ENCODE assay signal across 21 cellular contexts in genomic region chr17:6072157-6072556, GRCh38. TPM values are rescaled to one million over a fixed set of nuclear protein-coding genes. Genes with fewer than 3 reads are reported as not detected.
DNase-seq lines count a peak whose midpoint lies in the region; ATAC-seq, FAIRE-seq and TF ChIP-seq lines count a peak whose summit lies in the region.
"Had no signal": no experiment of that assay in that cellular context is flagged by ENCODE, and none has a peak within 500 bp of the region (broad histone marks: within the 10 kb centered on the region; RNA-seq: fewer than 3 reads in every experiment).

No MANE protein-coding gene starts in this region.

- intact Hi-C loops in natural killer cell (cut with micrococcal nuclease) = no loop called here
- intact Hi-C loops in transverse colon (cut with DNase I; ENCODE audit: low total_unique reads) = no loop called here

- H3K36me3 ChIP-seq in bronchial epithelial cell (ENCODE audit: control insufficient read depth, insufficient read depth, low read length) (no peaks in the 10 kb centered on the region), transverse colon (no peaks in the 10 kb centered on the region), gastroesophageal sphincter (no peaks in the 10 kb centered on the region)
- H3K36me3 ChIP-seq: ovary, thoracic aorta had no signal

- peaks cover 27 to 42% of the 10 kb centered on the region in 2 donors for H3K27me3 Mint-ChIP-seq in natural killer cell (ENCODE audit: low read depth in 2 of 2)
- H3K27me3 Mint-ChIP-seq in natural killer cell treated with Interleukin-12 subunit alpha and Interleukin-12 subunit beta and Interleukin-15 and Interleukin-18, amount 100 ng/mL, for 72 hours = peaks cover 21 to 25% of the 10 kb centered on the region in 2 donors

- TF ChIP-seq EP300 in transverse colon (IDR thresholded peaks at IDR 0.05; ENCODE audit: low read depth) = no peak
- no peak for TF ChIP-seq EP300 in gastroesophageal sphincter (IDR thresholded peaks at IDR 0.05)

- H3K4me3 ChIP-seq in bronchial epithelial cell (ENCODE audit: low read depth, low read length) = no peak overlapping the region
- no peak overlapping the region for H3K4me3 ChIP-seq in transverse colon
- H3K4me3 ChIP-seq in gastroesophageal sphincter = no peak overlapping the region
- H3K4me3 ChIP-seq: hepatocyte, ovary, skin epidermis had no signal

- no peaks in the 10 kb centered on the region for H3K36me3 Mint-ChIP-seq in natural killer cell
- peaks cover 8% of the 10 kb centered on the region for H3K36me3 Mint-ChIP-seq in natural killer cell treated with Interleukin-12 subunit alpha and Interleukin-12 subunit beta and Interleukin-15 and Interleukin-18, amount 100 ng/mL, for 72 hours
- H3K36me3 Mint-ChIP-seq: CD4-positive, alpha-beta memory T cell had no signal

- H3K4me1 ChIP-seq in transverse colon (peaks cover 0 to 12% (median 4%) of the 10 kb centered on the region in 4 donors), gastroesophageal sphincter (peaks cover 0 to 27% (median 3%) of the 10 kb centered on the region in 3 donors)

- WGBS in transverse colon (ENCODE audit: low coverage in 1 of 2), 2 donors = 80 to 92% methylated on average over 2 to 3 of the region's 3 CpGs
- WGBS in gastroesophageal sphincter (ENCODE audit: low coverage in 1 of 2), 2 donors = 100% methylated on average over 1 of the region's 3 CpGs; no CpG with 5 or more reads in 1 of the 2 donors

- H3K4me1 Mint-ChIP-seq in natural killer cell = peaks cover 13 to 19% of the 10 kb centered on the region in 2 donors
- H3K4me1 Mint-ChIP-seq in natural killer cell treated with Interleukin-12 subunit alpha and Interleukin-12 subunit beta and Interleukin-15 and Interleukin-18, amount 100 ng/mL, for 72 hours (ENCODE audit: low read depth in 2 of 2) = peaks cover 13% of the 10 kb centered on the region in 2 donors

- in situ Hi-C loops in transverse colon (cut with MboI; ENCODE audit: low pct_ligation_motif_present in 1 of 4, low pct_unique_long_range_greater_than_20kb in 1 of 4, low sequenced_read_pairs in 3 of 4) = no loop called here

- TF ChIP-seq CTCF in natural killer cell (IDR thresholded peaks at IDR 0.05) = no peak
- no peak for TF ChIP-seq CTCF in bronchial epithelial cell (IDR thresholded peaks at IDR 0.05; ENCODE audit: insufficient read depth, low read length, severe bottlenecking)
- no peak for TF ChIP-seq CTCF in transverse colon (IDR thresholded peaks at IDR 0.05)
- TF ChIP-seq CTCF in gastroesophageal sphincter (IDR thresholded peaks at IDR 0.05) = no peak

- peaks cover 27% of the 10 kb centered on the region for H3K27me3 ChIP-seq in bronchial epithelial cell (ENCODE audit: control insufficient read depth, insufficient read depth, low read length)
- H3K27me3 ChIP-seq in layer of hippocampus (ENCODE audit: control insufficient read depth, insufficient read depth, low read length) = no peaks in the 10 kb centered on the region
- peaks cover 29% of the 10 kb centered on the region for H3K27me3 ChIP-seq in transverse colon
- peaks cover 39% of the 10 kb centered on the region for H3K27me3 ChIP-seq in gastroesophageal sphincter
- H3K27me3 ChIP-seq: ovary had no signal

- FAIRE-seq in bronchial epithelial cell (lab: Jason Lieb, UNC) = no peak
- FAIRE-seq: colon had no signal

- peak overlapping the region; percentile 16 for H3K27ac ChIP-seq in layer of hippocampus (ENCODE audit: low read depth, low read length)
- H3K27ac ChIP-seq in transverse colon = no peak overlapping the region
- H3K27ac ChIP-seq in gastroesophageal sphincter = no peak overlapping the region
- H3K27ac ChIP-seq: hepatocyte, ovary, skin epidermis, thoracic aorta had no signal

- TF ChIP-seq POLR2A in transverse colon (IDR thresholded peaks at IDR 0.05) (no peak), gastroesophageal sphincter (IDR thresholded peaks at IDR 0.05) (no peak)

- no peak overlapping the region for H3K27ac Mint-ChIP-seq in natural killer cell
- H3K27ac Mint-ChIP-seq in natural killer cell treated with Interleukin-12 subunit alpha and Interleukin-12 subunit beta and Interleukin-15 and Interleukin-18, amount 100 ng/mL, for 72 hours = no peak overlapping the region
- H3K27ac Mint-ChIP-seq: CD4-positive, alpha-beta memory T cell; T-helper 17 cell had no signal

- H3K4me3 Mint-ChIP-seq in natural killer cell = peak overlapping the region; percentile 64
- no peak overlapping the region for H3K4me3 Mint-ChIP-seq in natural killer cell treated with Interleukin-12 subunit alpha and Interleukin-12 subunit beta and Interleukin-15 and Interleukin-18, amount 100 ng/mL, for 72 hours

- DNase-seq in natural killer cell (no peak), bronchial epithelial cell (ENCODE audit: low read depth) (peak; percentile 22), CD1c-positive myeloid dendritic cell (ENCODE audit: extremely low spot score) (no peak), transverse colon (no peak)
- no peak for DNase-seq in natural killer cell treated with Interleukin-12 subunit alpha and Interleukin-12 subunit beta and Interleukin-15 and Interleukin-18, amount 100 ng/mL, for 72 hours (ENCODE audit: low spot score)
- DNase-seq: activated CD8-positive, alpha-beta memory T cell treated with anti-CD3 and anti-CD28 coated beads, Interleukin-2, amount 50 U/mL, for 4 hours; activated gamma-delta T cell treated with Interleukin-2 at 50 U/mL for 16 hours; CD4-positive, alpha-beta memory T cell; left cardiac atrium; NCI-H1694; NCI-H345; ovary; Right ventricle myocardium superior; T-helper 17 cell had no signal

- H3K9me3 ChIP-seq in transverse colon = no peaks in the 10 kb centered on the region
- no peaks in the 10 kb centered on the region for H3K9me3 ChIP-seq in gastroesophageal sphincter
- H3K9me3 ChIP-seq: ovary, thoracic aorta had no signal

- no peaks in the 10 kb centered on the region for H3K9me3 Mint-ChIP-seq in natural killer cell
- H3K9me3 Mint-ChIP-seq in natural killer cell treated with Interleukin-12 subunit alpha and Interleukin-12 subunit beta and Interleukin-15 and Interleukin-18, amount 100 ng/mL, for 72 hours = no peaks in the 10 kb centered on the region

- no peak for ATAC-seq in natural killer cell
- no peak for ATAC-seq in natural killer cell treated with Interleukin-12 subunit alpha and Interleukin-12 subunit beta and Interleukin-15 and Interleukin-18, amount 100 ng/mL, for 72 hours
- ATAC-seq in GM18873 (IDR thresholded peaks at IDR 0.05; ENCODE audit: low FRiP score, unreplicated experiment) = no peak
- ATAC-seq in gastroesophageal sphincter = no peak
- ATAC-seq: left cardiac atrium, T-helper 17 cell had no signal

RNA-seq across cellular contexts. Expression of gene WSCD1, which starts 2.0 kb away (rescaled TPM):
- total RNA-seq in natural killer cell = 1 to 10 TPM in 2 of 3 donors, under 1 TPM in 1; 0.47 to 2.1 (median 1.9) TPM
- 1 to 10 TPM in 1 of 2 donors, under 1 TPM in 1; 0.86 to 2.2 TPM for total RNA-seq in natural killer cell treated with Interleukin-12 subunit alpha and Interleukin-12 subunit beta and Interleukin-15 and Interleukin-18, amount 100 ng/mL, for 72 hours
- 0.13 and 0.26 TPM in 2 replicates for total RNA-seq in bronchial epithelial cell
- 10 to 100 TPM; 23.7 to 58.4 (median 33.7) TPM for total RNA-seq in transverse colon
- 10 to 100 TPM in 1 of 4 donors, 1 to 10 TPM in 3; 3.2 to 10.1 (median 5.3) TPM for total RNA-seq in gastroesophageal sphincter
